In the genomic region with DNA sequence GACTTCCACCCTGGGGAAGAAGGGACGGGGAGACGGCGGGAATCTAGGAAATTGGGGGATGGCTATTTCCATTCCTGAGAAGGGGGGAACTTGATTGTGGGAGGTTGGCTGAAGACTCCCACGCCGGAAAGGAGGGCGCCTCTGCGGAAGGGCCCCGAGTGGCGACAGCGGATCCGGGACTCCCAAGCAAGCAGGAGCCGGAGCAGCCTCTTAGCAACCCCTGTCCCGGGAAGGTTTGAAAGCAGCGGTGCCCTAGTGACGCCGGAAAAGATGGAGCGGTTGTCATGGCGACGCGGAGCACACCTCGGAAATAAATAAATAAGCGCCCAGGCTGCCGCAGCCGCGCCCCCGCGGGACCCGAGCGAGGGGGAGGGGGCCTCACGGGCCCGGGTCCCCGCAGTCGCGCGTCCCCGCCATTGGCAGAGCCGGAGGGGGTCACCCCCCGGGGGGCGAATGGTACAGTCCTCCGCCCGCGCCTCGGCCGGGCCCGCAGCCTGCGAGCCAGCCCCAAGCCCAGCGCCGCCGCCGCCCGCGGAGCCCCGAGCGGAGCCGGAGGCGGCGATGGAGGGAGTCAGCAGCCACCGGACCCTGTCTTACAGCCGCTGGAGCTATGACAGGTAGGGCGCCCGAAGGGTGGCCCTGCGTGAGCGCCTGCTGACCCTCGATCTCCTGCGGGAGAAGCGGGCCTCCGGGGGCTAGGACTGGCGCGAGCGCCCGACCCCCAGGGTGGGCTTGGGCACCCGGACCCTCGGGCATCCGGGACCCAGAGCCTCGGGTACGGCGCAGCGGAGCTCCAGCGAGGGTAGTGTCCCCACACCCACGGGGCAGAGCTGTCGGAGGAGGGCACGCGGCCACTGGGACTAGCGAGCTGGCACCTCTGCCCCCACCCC, we compare ENCODE assay signal across 8 cellular contexts. TPM values are rescaled to one million over a fixed set of nuclear protein-coding genes. Genes with fewer than 3 reads are reported as not detected.
A peak's percentile ranks its signal among the peaks of the same experiment; 100 is the strongest.
DNase-seq lines count a peak whose midpoint lies in the region; ATAC-seq and TF ChIP-seq lines count a peak whose summit lies in the region.

No MANE protein-coding gene starts in this region.

- peak overlapping the region; percentile 82 for H3K4me2 ChIP-seq in fibroblast of lung (ENCODE audit: extremely low read depth, insufficient read depth, low read length)

- TF ChIP-seq CTCF in fibroblast of lung (conservative IDR thresholded peaks at IDR 0.05 in 1 of 2, IDR thresholded peaks at IDR 0.05 in 1 of 2; ENCODE audit: low read depth in 1 of 2, low read length in 2 of 2) = no peak

- H3K4me3 ChIP-seq in fibroblast of lung (replicated peaks in 1 of 4; ENCODE audit: control extremely low read depth in 1 of 4, insufficient read depth in 1 of 4, low read depth in 3 of 4, low read length in 4 of 4) (peak overlapping the region; percentile 62 to 78 (median 70)), muscle layer of colon (ENCODE audit: low read depth in 1 of 2, low read length in 2 of 2) (peak overlapping the region; percentile 64 to 73)

- H2AFZ ChIP-seq in fibroblast of lung (ENCODE audit: low read length) = peak overlapping the region; percentile 50

- H3K36me3 ChIP-seq in fibroblast of lung (ENCODE audit: control insufficient read depth, insufficient read depth, low read length) = no peaks in the 10 kb centered on the region
- H3K36me3 ChIP-seq in muscle layer of colon (ENCODE audit: insufficient read depth, low read length) = no peaks in the 10 kb centered on the region

- peak overlapping the region; percentile 92 for H3K9ac ChIP-seq in fibroblast of lung (ENCODE audit: insufficient read depth, low read length)
- H3K9ac ChIP-seq in muscle layer of colon (ENCODE audit: low read length) = no peak overlapping the region

- no peaks in the 10 kb centered on the region for H3K27me3 ChIP-seq in fibroblast of lung (ENCODE audit: control insufficient read depth, insufficient read depth, low read length)
- H3K27me3 ChIP-seq in muscle layer of colon (ENCODE audit: control insufficient read depth in 1 of 2, insufficient read depth in 2 of 2, low read length in 2 of 2) = no peaks in the 10 kb centered on the region

- H3K9me3 ChIP-seq in fibroblast of lung (ENCODE audit: control insufficient read depth, insufficient read depth, low read depth, low read length) = no peaks in the 10 kb centered on the region
- H3K9me3 ChIP-seq in muscle layer of colon (ENCODE audit: low read length) = no peaks in the 10 kb centered on the region

- DNase-seq in NCI-H526 (lab: John Stamatoyannopoulos, UW) (peak; percentile 53 to 89), fibroblast of lung (ENCODE audit: low read depth in 2 of 2) (peak; percentile 65), OCI-M2 (lab: John Stamatoyannopoulos, UW; ENCODE audit: unreplicated experiment) (no peak), LoVo (ENCODE audit: low spot score) (no peak)
- peak; percentile 48 to 58 for DNase-seq in activated T-helper 1 cell treated with anti-CD3 and anti-CD28 coated beads, Interleukin-2, amount 50 U/mL, for 16 hours (ENCODE audit: low read depth in 1 of 2, low spot score in 1 of 2)
- DNase-seq in stimulated activated CD8-positive, alpha-beta memory T cell treated with anti-CD3 and anti-CD28 coated beads, Interleukin-4, amount 100 ng/mL, for 48 hours = peak; percentile 68

- H3K27ac ChIP-seq in fibroblast of lung (ENCODE audit: insufficient read depth, low read length) (peak overlapping the region; percentile 88), muscle layer of colon (ENCODE audit: low read depth, low read length) (peak overlapping the region; percentile 69)

- ATAC-seq in GM19351 (IDR thresholded peaks at IDR 0.05; ENCODE audit: unreplicated experiment) = peak; percentile 61

- H4K20me1 ChIP-seq in fibroblast of lung (ENCODE audit: control insufficient read depth, extremely low read depth, insufficient read depth, low read length) = no peaks in the 10 kb centered on the region

- H3K4me1 ChIP-seq in fibroblast of lung (ENCODE audit: control insufficient read depth, extremely low read depth, insufficient read depth, low read length) (peaks cover 21% of the 10 kb centered on the region), muscle layer of colon (ENCODE audit: insufficient read depth, low read length) (peaks cover 11% of the 10 kb centered on the region)

- no peaks in the 10 kb centered on the region for H3K79me2 ChIP-seq in fibroblast of lung (ENCODE audit: control insufficient read depth, insufficient read depth, low read length)

RNA-seq across cellular contexts. Expression of gene EIF3F, which starts 31.9 kb away (rescaled TPM):
- 291 and 303 TPM in 2 replicates for total RNA-seq in fibroblast of lung
- polyA plus RNA-seq in fibroblast of lung = 323 and 345 TPM in 2 replicates
- 445 and 471 TPM in 2 replicates for polyA plus RNA-seq in fibroblast of lung (2012)
- polyA minus RNA-seq in fibroblast of lung (ENCODE audit: low replicate concordance) = 289 and 384 TPM in 2 replicates

RNA-seq across cellular contexts. Expression of gene NLRP10, which starts 53.7 kb away (rescaled TPM):
- 0.26 and 9.6 TPM in 2 replicates for total RNA-seq in fibroblast of lung
- 2.2 and 4.8 TPM in 2 replicates for polyA plus RNA-seq in fibroblast of lung
- 1.1 and 3.3 TPM in 2 replicates for polyA plus RNA-seq in fibroblast of lung (2012)
- 7.9 and 22.8 TPM in 2 replicates for polyA minus RNA-seq in fibroblast of lung (ENCODE audit: low replicate concordance)

Comparison
In these comparisons a context has a peak if more than half of its experiments do, and no peak if none do; other contexts are left out.
1. DNase-seq: peak in NCI-H526 (2 of 2), activated T-helper 1 cell treated with anti-CD3 and anti-CD28 coated beads, Interleukin-2, amount 50 U/mL, for 16 hours (2 of 2), fibroblast of lung (2 of 2) and stimulated activated CD8-positive, alpha-beta memory T cell treated with anti-CD3 and anti-CD28 coated beads, Interleukin-4, amount 100 ng/mL, for 48 hours (single experiment); none in OCI-M2 (single experiment) and LoVo (single experiment).